18 cellular contexts compared by ENCODE assay signal in the genomic region with DNA sequence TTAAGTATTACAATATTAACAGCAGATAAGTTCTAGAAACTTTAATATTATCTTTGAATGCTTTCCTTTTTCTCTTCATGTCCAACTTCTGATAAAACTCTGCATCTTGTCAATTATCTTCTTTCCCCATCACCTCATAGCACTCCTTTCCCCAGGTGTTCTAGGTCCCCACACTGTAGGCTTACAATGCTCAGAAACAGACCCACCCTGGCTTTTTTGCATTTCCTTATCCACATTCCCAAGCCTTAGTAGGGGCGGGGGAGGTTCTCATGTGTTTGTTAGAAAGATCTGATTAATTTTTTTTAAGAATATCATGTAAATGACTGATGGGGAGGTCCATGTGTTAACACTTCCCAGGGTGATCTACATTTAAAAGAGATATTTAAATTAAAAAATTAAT.
DNase-seq lines count a peak whose midpoint lies in the region; ATAC-seq, FAIRE-seq and TF ChIP-seq lines count a peak whose summit lies in the region.
"Had no signal": no experiment of that assay in that cellular context is flagged by ENCODE, and none has a peak within 500 bp of the region (broad histone marks: within the 10 kb centered on the region; RNA-seq: fewer than 3 reads in every experiment).

No MANE protein-coding gene starts in this region.

- no peaks in the 10 kb centered on the region for H3K27me3 Mint-ChIP-seq in stimulated activated memory B cell treated with anti-CD40 and anti-IgM and Interleukin-4, amounts not matched to agents 10 μg/mL and 1 μg/mL and 100 μg/mL, for 72 hours

- H3K4me3 ChIP-seq in H7 (ENCODE audit: insufficient read depth, low read depth, low read length) = no peak overlapping the region
- no peak overlapping the region for H3K4me3 ChIP-seq in iPS DF 6.9 (ENCODE audit: low read length)
- H3K4me3 ChIP-seq in kidney (ENCODE audit: low read length in 2 of 2) = no peak overlapping the region
- H3K4me3 ChIP-seq: GM12878 had no signal

- intact Hi-C loops in kidney (cut with DNase I) = no loop called here

- FAIRE-seq in kidney (lab: Jason Lieb, UNC) = no peak
- FAIRE-seq: GM12878, GM18507, H54 had no signal

- no peak overlapping the region for H3K9ac ChIP-seq in kidney (ENCODE audit: low read length in 2 of 2)

- H3K9me3 ChIP-seq in iPS DF 6.9 (ENCODE audit: control insufficient read depth, insufficient read depth, low read length) (no peaks in the 10 kb centered on the region), kidney (ENCODE audit: control insufficient read depth in 1 of 2, low read length in 2 of 2) (no peaks in the 10 kb centered on the region)

- peak overlapping the region; percentile 95 for H3K27ac ChIP-seq in VCaP
- H3K27ac ChIP-seq in iPS DF 6.9 (ENCODE audit: low read length) = no peak overlapping the region
- no peak overlapping the region for H3K27ac ChIP-seq in kidney (ENCODE audit: low read depth in 2 of 2, low read length in 2 of 2)

- DNase-seq in H7 = peak; percentile 10
- DNase-seq in iPS DF 6.9 (ENCODE audit: low read depth, low spot score) = peak; percentile 20
- DNase-seq in G401 (ENCODE audit: low spot score) = no peak
- DNase-seq in kidney = no peak
- DNase-seq: C1 segment of cervical spinal cord; CD4-positive, alpha-beta memory T cell; COR-L47; DMS153; DND-41; GDM1; GOT3 had no signal

- H3K4me1 Mint-ChIP-seq in stimulated activated memory B cell treated with anti-CD40 and anti-IgM and Interleukin-4, amounts not matched to agents 10 μg/mL and 1 μg/mL and 100 μg/mL, for 72 hours = no peaks in the 10 kb centered on the region
- H3K4me1 Mint-ChIP-seq: CD4-positive, alpha-beta memory T cell had no signal

- in situ Hi-C loops in G401 (cut with HindIII; ENCODE audit: low sequenced_read_pairs) = no loop called here

- ATAC-seq in stimulated activated memory B cell treated with anti-CD40 and anti-IgM and Interleukin-4, amounts not matched to agents 10 μg/mL and 1 μg/mL and 100 μg/mL, for 72 hours = no peak
- ATAC-seq in HG03460 (IDR thresholded peaks at IDR 0.05; ENCODE audit: unreplicated experiment) = no peak
- ATAC-seq: GM12878, HCT116 had no signal

- no CpG with 5 or more reads among the region's 1 CpG for WGBS in iPS DF 6.9 (ENCODE audit: insufficient coverage, insufficient read length)

- no peak overlapping the region for H3K27ac Mint-ChIP-seq in stimulated activated memory B cell treated with anti-CD40 and anti-IgM and Interleukin-4, amounts not matched to agents 10 μg/mL and 1 μg/mL and 100 μg/mL, for 72 hours
- H3K27ac Mint-ChIP-seq: CD4-positive, alpha-beta memory T cell had no signal

- H3K4me1 ChIP-seq in iPS DF 6.9 (ENCODE audit: control insufficient read depth, insufficient read depth, low read length) = peaks cover 2% of the 10 kb centered on the region; the same call in 1 of the 2 replicates
- no peaks in the 10 kb centered on the region for H3K4me1 ChIP-seq in kidney (ENCODE audit: control insufficient read depth in 1 of 2, insufficient read depth in 1 of 2, low read depth in 1 of 2, low read length in 2 of 2)

- TF ChIP-seq CTCF in VCaP (conservative IDR thresholded peaks at IDR 0.05) (no peak), kidney (IDR thresholded peaks at IDR 0.05; ENCODE audit: borderline replicate concordance, extremely low read depth, insufficient read depth) (no peak)

- H3K36me3 ChIP-seq in H7 (replicated peaks; ENCODE audit: control insufficient read depth, insufficient read depth, low read length) = no peaks in the 10 kb centered on the region
- no peaks in the 10 kb centered on the region for H3K36me3 ChIP-seq in iPS DF 6.9 (ENCODE audit: control insufficient read depth, insufficient read depth, low read length)
- no peaks in the 10 kb centered on the region for H3K36me3 ChIP-seq in kidney (ENCODE audit: control insufficient read depth in 1 of 2, insufficient read depth in 2 of 2, low read length in 2 of 2)

- H3K9me3 Mint-ChIP-seq in stimulated activated memory B cell treated with anti-CD40 and anti-IgM and Interleukin-4, amounts not matched to agents 10 μg/mL and 1 μg/mL and 100 μg/mL, for 72 hours = no peaks in the 10 kb centered on the region
- H3K9me3 Mint-ChIP-seq: CD4-positive, alpha-beta memory T cell had no signal

- no peaks in the 10 kb centered on the region for H3K36me3 Mint-ChIP-seq in stimulated activated memory B cell treated with anti-CD40 and anti-IgM and Interleukin-4, amounts not matched to agents 10 μg/mL and 1 μg/mL and 100 μg/mL, for 72 hours
- H3K36me3 Mint-ChIP-seq: CD4-positive, alpha-beta memory T cell had no signal

- no peaks in the 10 kb centered on the region for H3K27me3 ChIP-seq in H7 (ENCODE audit: control insufficient read depth, insufficient read depth, low read length)
- H3K27me3 ChIP-seq in iPS DF 6.9 (ENCODE audit: control insufficient read depth, insufficient read depth, low read length) = no peaks in the 10 kb centered on the region

- H3K4me3 Mint-ChIP-seq in stimulated activated memory B cell treated with anti-CD40 and anti-IgM and Interleukin-4, amounts not matched to agents 10 μg/mL and 1 μg/mL and 100 μg/mL, for 72 hours = no peak overlapping the region
- H3K4me3 Mint-ChIP-seq: CD4-positive, alpha-beta memory T cell had no signal

Comparison
In these comparisons a context has a peak if more than half of its experiments do, and no peak if none do; other contexts are left out.
1. DNase-seq: peak in H7 (single experiment) and iPS DF 6.9 (single experiment); none in G401 (single experiment) and kidney (single experiment).